8 cellular contexts compared by ENCODE assay signal in the genomic region with DNA sequence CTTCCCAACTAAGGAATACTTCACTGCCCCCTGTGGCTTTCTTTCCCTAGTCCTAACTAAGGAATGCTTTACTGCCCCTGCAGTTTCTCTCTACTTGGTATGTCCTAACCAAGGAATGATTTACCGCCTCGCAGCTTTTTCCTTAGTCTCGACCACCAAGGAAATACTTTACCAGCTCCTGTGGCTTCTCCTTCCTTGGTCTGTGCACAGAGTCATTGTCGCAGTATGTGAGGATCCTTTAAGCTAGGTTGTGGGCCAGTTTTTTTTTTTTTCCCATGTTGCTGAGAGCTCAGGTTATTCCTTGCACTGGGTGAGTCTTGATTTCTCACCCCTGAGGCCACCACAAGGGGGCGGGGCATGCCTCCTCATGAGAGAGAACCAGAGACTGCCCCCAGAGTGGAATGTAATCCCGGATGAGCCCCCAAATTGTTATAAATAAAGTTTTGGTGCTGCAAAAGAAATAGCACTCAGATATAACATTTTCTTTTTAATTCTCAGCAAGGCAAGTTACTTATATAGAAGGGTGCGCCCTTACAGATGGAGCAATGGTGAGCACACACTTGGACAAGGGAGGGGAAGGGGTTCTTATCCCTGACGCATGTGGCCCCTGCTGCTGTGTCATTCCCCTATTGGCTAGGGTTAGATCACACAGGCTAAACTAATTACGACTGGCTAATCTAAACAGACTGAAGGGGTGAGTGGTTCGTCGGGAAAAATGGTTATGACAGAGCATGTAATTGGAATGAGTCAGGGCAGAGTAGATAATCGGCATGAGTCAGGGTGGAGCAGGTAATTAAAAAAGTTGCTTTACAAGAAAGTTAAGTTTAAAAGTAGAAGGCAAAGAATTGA. TPM values are rescaled to one million over a fixed set of nuclear protein-coding genes. Genes with fewer than 3 reads are reported as not detected.
DNase-seq lines count a peak whose midpoint lies in the region; ATAC-seq, FAIRE-seq and TF ChIP-seq lines count a peak whose summit lies in the region.

No MANE protein-coding gene starts in this region.

- DNase-seq in activated CD4-positive, alpha-beta T cell treated with anti-CD3 and anti-CD28 coated beads for 48 hours, result peak; percentile 28
- no peak for DNase-seq in activated CD4-positive, alpha-beta T cell treated with anti-CD3 and anti-CD28 coated beads for 4 hours
- peak; percentile 52 for DNase-seq in NAMALWA (ENCODE audit: low spot score)
- DNase-seq in bronchial epithelial cell (ENCODE audit: low read depth), result peak; percentile 70
- DNase-seq in stimulated activated naive B cell treated with anti-CD40 and anti-IgM and Interleukin-4, amounts not matched to agents 10 μg/mL and 1 μg/mL and 100 μg/mL, for 72 hours, result no peak
- no peak for DNase-seq in Right ventricle myocardium superior
- no peak for DNase-seq in AML-193 (lab: John Stamatoyannopoulos, UW)
- DNase-seq in NCI-H146 treated with DMSO at 0.1 percent for 48 hours (lab: John Stamatoyannopoulos, UW; ENCODE audit: unreplicated experiment), result no peak

- no peak overlapping the region for H3K4me3 Mint-ChIP-seq in stimulated activated naive B cell treated with anti-CD40 and anti-IgM and Interleukin-4, amounts not matched to agents 10 μg/mL and 1 μg/mL and 100 μg/mL, for 72 hours

- peaks cover 2 to 11% of the 10 kb centered on the region in 2 donors for H3K36me3 Mint-ChIP-seq in stimulated activated naive B cell treated with anti-CD40 and anti-IgM and Interleukin-4, amounts not matched to agents 10 μg/mL and 1 μg/mL and 100 μg/mL, for 72 hours

- H3K36me3 ChIP-seq in bronchial epithelial cell (ENCODE audit: control insufficient read depth, insufficient read depth, low read length), result no peaks in the 10 kb centered on the region

- no peak for ATAC-seq in stimulated activated naive B cell treated with anti-CD40 and anti-IgM and Interleukin-4, amounts not matched to agents 10 μg/mL and 1 μg/mL and 100 μg/mL, for 72 hours (replicated peaks)
- no peak for ATAC-seq in Right ventricle myocardium superior (ENCODE audit: poor library complexity)

- H3K27me3 Mint-ChIP-seq in stimulated activated naive B cell treated with anti-CD40 and anti-IgM and Interleukin-4, amounts not matched to agents 10 μg/mL and 1 μg/mL and 100 μg/mL, for 72 hours, result peaks cover 15 to 21% of the 10 kb centered on the region in 2 donors

- TF ChIP-seq CTCF in bronchial epithelial cell (IDR thresholded peaks at IDR 0.05; ENCODE audit: insufficient read depth, low read length, severe bottlenecking), result no peak

- intact Hi-C loops in Right ventricle myocardium superior (cut with DNase I), result no loop called here

- peaks cover 23 to 30% of the 10 kb centered on the region in 2 donors for H3K9me3 Mint-ChIP-seq in stimulated activated naive B cell treated with anti-CD40 and anti-IgM and Interleukin-4, amounts not matched to agents 10 μg/mL and 1 μg/mL and 100 μg/mL, for 72 hours

- no peak overlapping the region for H3K4me3 ChIP-seq in bronchial epithelial cell (ENCODE audit: low read depth, low read length)

- no peak for FAIRE-seq in bronchial epithelial cell (lab: Jason Lieb, UNC)

- H3K27ac Mint-ChIP-seq in stimulated activated naive B cell treated with anti-CD40 and anti-IgM and Interleukin-4, amounts not matched to agents 10 μg/mL and 1 μg/mL and 100 μg/mL, for 72 hours, result peak overlapping the region; percentile 16

- H3K27me3 ChIP-seq in bronchial epithelial cell (ENCODE audit: control insufficient read depth, insufficient read depth, low read length), result no peaks in the 10 kb centered on the region

- H3K4me1 Mint-ChIP-seq in stimulated activated naive B cell treated with anti-CD40 and anti-IgM and Interleukin-4, amounts not matched to agents 10 μg/mL and 1 μg/mL and 100 μg/mL, for 72 hours, result no peaks in the 10 kb centered on the region

RNA-seq across cellular contexts. Expression of a gene that starts 27.0 kb away (rescaled TPM):
- total RNA-seq in bronchial epithelial cell (9.7 and 20.4 TPM in 2 replicates), Right ventricle myocardium superior (570 TPM)

RNA-seq across cellular contexts. Expression of a gene that starts 58.9 kb away (rescaled TPM):
- total RNA-seq in bronchial epithelial cell, result under 0.01 and 0.38 TPM in 2 replicates
- total RNA-seq in Right ventricle myocardium superior, result not detected

Comparison
In these comparisons a context has a peak if more than half of its experiments do, and no peak if none do; other contexts are left out.
1. DNase-seq: peak in activated CD4-positive, alpha-beta T cell treated with anti-CD3 and anti-CD28 coated beads for 48 hours (single experiment), NAMALWA (single experiment) and bronchial epithelial cell (single experiment); none in activated CD4-positive, alpha-beta T cell treated with anti-CD3 and anti-CD28 coated beads for 4 hours (0 of 2), stimulated activated naive B cell treated with anti-CD40 and anti-IgM and Interleukin-4, amounts not matched to agents 10 μg/mL and 1 μg/mL and 100 μg/mL, for 72 hours (single experiment), Right ventricle myocardium superior (single experiment), AML-193 (0 of 2) and NCI-H146 treated with DMSO at 0.1 percent for 48 hours (single experiment).
2. RNA of a gene that starts 27.0 kb away (total RNA-seq): 570 TPM in Right ventricle myocardium superior (single experiment); 9.7 to 20.4 TPM in bronchial epithelial cell; every median in the first group is over 10 times any median in the second.